In the genomic region with DNA sequence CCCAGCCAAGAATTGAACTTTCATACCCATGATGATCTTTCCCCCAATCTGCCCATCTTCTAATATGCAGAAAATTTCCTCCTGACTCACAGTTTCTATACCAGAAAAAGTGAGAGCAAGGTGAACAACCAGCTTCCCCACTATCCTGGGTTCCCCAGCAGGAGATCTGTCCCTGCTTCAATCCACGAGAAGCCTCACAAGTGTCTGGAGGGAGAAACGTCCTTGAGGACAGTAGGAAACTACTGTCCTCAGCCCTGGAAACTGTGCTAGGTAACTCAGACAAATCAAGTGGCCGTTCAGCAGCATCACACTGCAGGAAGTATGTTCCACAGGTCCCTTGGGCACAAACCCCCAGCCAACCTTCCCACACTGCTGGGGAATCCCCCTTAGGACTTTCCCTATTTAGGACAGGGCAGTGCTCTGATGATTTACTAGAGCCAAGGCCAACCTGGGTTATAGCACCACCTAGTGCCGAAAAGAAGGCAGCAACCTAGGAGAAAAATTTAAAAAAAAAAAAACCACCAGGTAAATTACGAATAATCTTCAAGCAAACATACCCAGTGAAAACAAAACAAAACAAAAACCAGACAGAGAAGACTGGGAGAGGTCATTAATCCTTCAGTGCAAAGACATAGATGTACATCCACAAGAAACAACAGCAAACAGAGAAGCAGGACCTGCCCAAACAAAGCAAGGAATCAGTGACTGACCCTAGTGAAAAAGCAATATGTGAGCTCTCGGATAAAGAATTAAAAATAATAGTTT, we compare ENCODE assay signal across 8 cellular contexts. TPM values are rescaled to one million over a fixed set of nuclear protein-coding genes. Genes with fewer than 3 reads are reported as not detected.
DNase-seq lines count a peak whose midpoint lies in the region; ATAC-seq and TF ChIP-seq lines count a peak whose summit lies in the region.

No MANE protein-coding gene starts in this region.

- POLR2A ChIA-PET in PC-9 (lab: Charles Lee; ENCODE audit: unreplicated experiment), result no interaction called here

- H3K4me1 Mint-ChIP-seq in dendritic cell treated with granulocyte-macrophage colony-stimulating factor and Interleukin-4, amounts not matched to agents 40 ng/mL and 50 ng/mL, for 4 days (ENCODE audit: low read depth), result peaks cover 6% of the 10 kb centered on the region
- H3K4me1 Mint-ChIP-seq in naive B cell, result peaks cover 0 to 7% (median 6%) of the 10 kb centered on the region in 3 donors

- TF ChIP-seq EP300 in sigmoid colon (IDR thresholded peaks at IDR 0.05), result no peak

- H3K36me3 ChIP-seq in PC-9 (ENCODE audit: low read depth), result no peaks in the 10 kb centered on the region
- no peaks in the 10 kb centered on the region for H3K36me3 ChIP-seq in sigmoid colon

- CTCF ChIA-PET in PC-9 (lab: Charles Lee), result interaction anchor here (0.6 to 1.4 kb wide), 5 partner anchors 56 to 1571 kb away, joined by 3 to 10 read pairs (median 4); no protein-coding TSS in a partner anchor

- TF ChIP-seq POLR2A in sigmoid colon (IDR thresholded peaks at IDR 0.05), result no peak

- peak overlapping the region; percentile 8; the same call in 1 of the 2 replicates for H2AFZ ChIP-seq in PC-9

- H3K4me2 ChIP-seq in PC-9, result no peak overlapping the region

- H3K4me1 ChIP-seq in PC-9 (replicated peaks; ENCODE audit: insufficient read depth) (no peaks in the 10 kb centered on the region), sigmoid colon (no peaks in the 10 kb centered on the region)

- ATAC-seq in GM19035 (IDR thresholded peaks at IDR 0.05; ENCODE audit: unreplicated experiment) (peak; percentile 97), HG03066 (IDR thresholded peaks at IDR 0.05; ENCODE audit: low read depth, unreplicated experiment) (peak; percentile 96), naive B cell (ENCODE audit: low read depth in 2 of 2) (peak; percentile 79 to 88)

- peak overlapping the region; percentile 48 for H3K27ac Mint-ChIP-seq in dendritic cell treated with granulocyte-macrophage colony-stimulating factor and Interleukin-4, amounts not matched to agents 40 ng/mL and 50 ng/mL, for 4 days
- no peak overlapping the region for H3K27ac Mint-ChIP-seq in naive B cell

- H3K9me3 Mint-ChIP-seq in dendritic cell treated with granulocyte-macrophage colony-stimulating factor and Interleukin-4, amounts not matched to agents 40 ng/mL and 50 ng/mL, for 4 days, result no peaks in the 10 kb centered on the region
- H3K9me3 Mint-ChIP-seq in naive B cell, result peaks cover 0 to 15% (median 8%) of the 10 kb centered on the region in 7 donors

- peaks cover 1% of the 10 kb centered on the region for H3K27me3 Mint-ChIP-seq in dendritic cell treated with granulocyte-macrophage colony-stimulating factor and Interleukin-4, amounts not matched to agents 40 ng/mL and 50 ng/mL, for 4 days
- H3K27me3 Mint-ChIP-seq in naive B cell, result peaks cover 0 to 21% (median 0%) of the 10 kb centered on the region in 3 donors

- no peak overlapping the region for H3K4me3 Mint-ChIP-seq in dendritic cell treated with granulocyte-macrophage colony-stimulating factor and Interleukin-4, amounts not matched to agents 40 ng/mL and 50 ng/mL, for 4 days
- no peak overlapping the region for H3K4me3 Mint-ChIP-seq in naive B cell

- H3K9me3 ChIP-seq in PC-9 (ENCODE audit: insufficient read depth, low read depth), result no peaks in the 10 kb centered on the region
- no peaks in the 10 kb centered on the region for H3K9me3 ChIP-seq in sigmoid colon

- H3F3A ChIP-seq in PC-9 (ENCODE audit: insufficient read depth, low read depth), result no peaks in the 10 kb centered on the region

- TF ChIP-seq CTCF in PC-9 (conservative IDR thresholded peaks at IDR 0.05) (peak; percentile 95), sigmoid colon (IDR thresholded peaks at IDR 0.05) (peak in 2 of 4 experiments; percentile 6 to 31)

- no peaks in the 10 kb centered on the region for H3K9me2 ChIP-seq in PC-9 (ENCODE audit: insufficient read depth)

- H3K27me3 ChIP-seq in PC-9 (ENCODE audit: insufficient read depth, low read depth), result no peaks in the 10 kb centered on the region
- H3K27me3 ChIP-seq in sigmoid colon, result no peaks in the 10 kb centered on the region

- H4K20me1 ChIP-seq in PC-9 (ENCODE audit: insufficient read depth), result no peaks in the 10 kb centered on the region

- WGBS in sigmoid colon, 2 donors, result 30 to 46% methylated on average over 6 of the region's 6 CpGs

- H3K79me2 ChIP-seq in PC-9 (ENCODE audit: low read depth), result no peaks in the 10 kb centered on the region

- no TSS peak for BruUV-seq in PC-9 (replicated peaks; lab: Mats Ljungman, UMichigan)

- H3K4me3 ChIP-seq in PC-9, result no peak overlapping the region
- H3K4me3 ChIP-seq in sigmoid colon, result no peak overlapping the region

- intact Hi-C loops in PC-9 (cut with micrococcal nuclease; ENCODE audit: unreplicated experiment) (loop anchor here (1.0 to 5.0 kb wide), 4 partner anchors 59 to 595 kb away; no protein-coding TSS in a partner anchor), sigmoid colon (cut with DNase I) (loop anchor here (10.0 kb wide), 1 partner anchor 417 kb away; no protein-coding TSS in a partner anchor)
- intact Hi-C loops in dendritic cell treated with granulocyte-macrophage colony-stimulating factor and Interleukin-4, amounts not matched to agents 40 ng/mL and 50 ng/mL, for 4 days (cut with micrococcal nuclease), result loop anchor here (1.0 to 5.0 kb wide), 4 partner anchors 32 to 420 kb away; no protein-coding TSS in a partner anchor

- no peaks in the 10 kb centered on the region for H3K36me3 Mint-ChIP-seq in dendritic cell treated with granulocyte-macrophage colony-stimulating factor and Interleukin-4, amounts not matched to agents 40 ng/mL and 50 ng/mL, for 4 days (ENCODE audit: low read depth)
- H3K36me3 Mint-ChIP-seq in naive B cell, result peaks cover 0 to 7% of the 10 kb centered on the region in 2 donors

- DNase-seq in SIG-M5 treated with dmso at 0.1 percent for 504 hours (lab: John Stamatoyannopoulos, UW; ENCODE audit: unreplicated experiment), result peak; percentile 20
- DNase-seq in SIG-M5 (lab: John Stamatoyannopoulos, UW), result no peak
- DNase-seq in PC-9, result peak; percentile 41 to 45
- DNase-seq in naive B cell, result peak; percentile 26
- DNase-seq in sigmoid colon, result no peak

- no peak overlapping the region for H3K27ac ChIP-seq in PC-9
- no peak overlapping the region for H3K27ac ChIP-seq in sigmoid colon

RNA-seq across cellular contexts. Expression of a gene that starts 36.0 kb away (rescaled TPM):
- not detected in 2 replicates for total RNA-seq in PC-9 (2021)
- under 1 TPM in 1 of 6 donors, not detected in 5; 0.12 TPM for polyA plus RNA-seq in naive B cell (ENCODE audit: low read depth in 6 of 6)
- not detected for total RNA-seq in sigmoid colon
- polyA plus RNA-seq in sigmoid colon, result under 1 TPM in 1 of 3 donors, not detected in 2; 0.03 TPM

RNA-seq across cellular contexts. Expression of a gene that starts 54.6 kb away (rescaled TPM):
- total RNA-seq in PC-9 (2021) (not detected in 2 replicates), sigmoid colon (not detected)
- polyA plus RNA-seq in naive B cell (ENCODE audit: low read depth in 6 of 6) (not detected), sigmoid colon (10 to 100 TPM in 2 of 3 donors, 1 to 10 TPM in 1; 5.1 to 36.5 (median 18.6) TPM)

Comparison
In these comparisons a context has a peak if more than half of its experiments do, and no peak if none do; other contexts are left out.
1. DNase-seq: peak in SIG-M5 treated with dmso at 0.1 percent for 504 hours (single experiment), PC-9 (2 of 2) and naive B cell (single experiment); none in SIG-M5 (single experiment) and sigmoid colon (single experiment).
2. Peak in every context shown above with its lines, with median percentiles within 50 percentile points of each other: ATAC-seq.